Comparison of ENCODE assay signal across 8 cellular contexts in genomic region chr1:235050911-235051360, GRCh38.
DNase-seq lines count a peak whose midpoint lies in the region; ATAC-seq, FAIRE-seq and TF ChIP-seq lines count a peak whose summit lies in the region.

No MANE protein-coding gene starts in this region.

- no peak overlapping the region for H3K4me3 ChIP-seq in bronchial epithelial cell (ENCODE audit: low read depth, low read length)

- no peaks in the 10 kb centered on the region for H3K27me3 ChIP-seq in bronchial epithelial cell (ENCODE audit: control insufficient read depth, insufficient read depth, low read length)

- FAIRE-seq in bronchial epithelial cell (lab: Jason Lieb, UNC): no peak

- ATAC-seq in GM18505 (IDR thresholded peaks at IDR 0.05; ENCODE audit: unreplicated experiment) (no peak), HG02571 (IDR thresholded peaks at IDR 0.05; ENCODE audit: unreplicated experiment) (peak; percentile 44), GM19328 (IDR thresholded peaks at IDR 0.05; ENCODE audit: unreplicated experiment) (no peak)

- TF ChIP-seq POLR2A in GM18505 (IDR thresholded peaks at IDR 0.05; ENCODE audit: borderline replicate concordance, extremely low read depth, insufficient read depth, insufficient read length): peak; percentile 46

- intact Hi-C loops in posterior vena cava (cut with DNase I): no loop called here

- DNase-seq in bronchial epithelial cell (ENCODE audit: low read depth) (peak; percentile 29), posterior vena cava (ENCODE audit: low spot score) (peak; percentile 87), UCSD-AML1 (lab: John Stamatoyannopoulos, UW; ENCODE audit: unreplicated experiment) (no peak), DMS79 treated with DMSO at 0.1 percent for 48 hours (lab: John Stamatoyannopoulos, UW) (no peak), HT-29 (ENCODE audit: low spot score) (no peak)

- TF ChIP-seq CTCF in bronchial epithelial cell (IDR thresholded peaks at IDR 0.05; ENCODE audit: insufficient read depth, low read length, severe bottlenecking): no peak

- no peaks in the 10 kb centered on the region for H3K36me3 ChIP-seq in bronchial epithelial cell (ENCODE audit: control insufficient read depth, insufficient read depth, low read length)

Comparison
In these comparisons a context has a peak if more than half of its experiments do, and no peak if none do; other contexts are left out.
1. DNase-seq: peak in bronchial epithelial cell (single experiment) and posterior vena cava (single experiment); none in UCSD-AML1 (single experiment), DMS79 treated with DMSO at 0.1 percent for 48 hours (single experiment) and HT-29 (single experiment).